15 cellular contexts compared by ENCODE assay signal in the genomic region with DNA sequence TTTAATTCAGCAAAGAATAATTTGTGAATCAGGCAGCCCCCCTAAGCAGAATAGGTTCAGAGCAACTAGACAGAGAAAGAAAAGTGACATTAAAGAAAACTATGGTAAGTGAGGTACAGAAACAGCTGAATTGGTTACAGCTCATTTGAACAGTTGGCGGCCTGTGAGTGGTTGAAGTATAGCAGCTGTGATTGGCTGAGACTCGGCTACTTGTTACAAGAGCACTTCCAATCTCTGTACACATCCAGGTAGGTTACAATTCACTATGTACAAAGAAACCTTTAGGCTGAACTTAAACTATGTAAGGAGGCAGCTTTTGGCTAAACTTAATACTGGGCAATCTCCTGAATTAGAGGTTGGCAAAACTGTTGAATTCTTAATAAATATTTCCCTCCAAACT.
DNase-seq lines count a peak whose midpoint lies in the region; ATAC-seq and TF ChIP-seq lines count a peak whose summit lies in the region.
"Had no signal": no experiment of that assay in that cellular context is flagged by ENCODE, and none has a peak within 500 bp of the region (broad histone marks: within the 10 kb centered on the region; RNA-seq: fewer than 3 reads in every experiment).

No MANE protein-coding gene starts in this region.

- H3K36me3 ChIP-seq in SJCRH30 (no peaks in the 10 kb centered on the region), mucosa of descending colon (ENCODE audit: low read depth) (no peaks in the 10 kb centered on the region)
- H3K36me3 ChIP-seq: BLaER1 had no signal

- ATAC-seq in mucosa of descending colon = no peak

- no peak overlapping the region for H3K27ac ChIP-seq in SJCRH30
- H3K27ac ChIP-seq: 22Rv1, BLaER1, HL-60 had no signal

- H3K4me3 ChIP-seq in SJCRH30 = no peak overlapping the region
- H3K4me3 ChIP-seq in mucosa of descending colon = no peak overlapping the region
- H3K4me3 ChIP-seq: BLaER1 had no signal

- peak; percentile 45 for DNase-seq in DMS53 (lab: John Stamatoyannopoulos, UW)
- no peak for DNase-seq in DMS53 treated with DMSO at 0.1 percent for 48 hours (lab: John Stamatoyannopoulos, UW; ENCODE audit: unreplicated experiment)
- peak; percentile 46 for DNase-seq in NCI-H345 (lab: John Stamatoyannopoulos, UW)
- no peak for DNase-seq in NCI-H345 treated with DMSO at 0.1 percent for 48 hours (lab: John Stamatoyannopoulos, UW; ENCODE audit: unreplicated experiment)
- peak; percentile 16 to 43 for DNase-seq in SJCRH30
- DNase-seq in mucosa of descending colon = no peak
- no peak for DNase-seq in activated CD4-positive, CD25-positive, alpha-beta regulatory T cell (lab: John Stamatoyannopoulos, UW)
- DNase-seq in T1000 (lab: John Stamatoyannopoulos, UW) = no peak
- DNase-seq: DND-41, GDM1, HCEC 1CT, HFFc6 had no signal

- H3K27me3 ChIP-seq in SJCRH30 = no peaks in the 10 kb centered on the region
- H3K27me3 ChIP-seq: BLaER1 had no signal

- TF ChIP-seq CTCF in mucosa of descending colon (IDR thresholded peaks at IDR 0.05) = no peak

- H3K9me3 ChIP-seq in SJCRH30 (replicated peaks) (no peaks in the 10 kb centered on the region), mucosa of descending colon (no peaks in the 10 kb centered on the region)
- H3K9me3 ChIP-seq: BLaER1 had no signal

- intact Hi-C loops in mucosa of descending colon (cut with DNase I, micrococcal nuclease) = no loop called here

- H3K4me1 ChIP-seq in SJCRH30 (no peaks in the 10 kb centered on the region), mucosa of descending colon (ENCODE audit: low read depth) (no peaks in the 10 kb centered on the region)

Comparison
In these comparisons a context has a peak if more than half of its experiments do, and no peak if none do; other contexts are left out.
1. DNase-seq: peak in DMS53 (single experiment), NCI-H345 (single experiment) and SJCRH30 (2 of 2); none in DMS53 treated with DMSO at 0.1 percent for 48 hours (single experiment), NCI-H345 treated with DMSO at 0.1 percent for 48 hours (single experiment), mucosa of descending colon (0 of 3), activated CD4-positive, CD25-positive, alpha-beta regulatory T cell (0 of 4) and T1000 (single experiment).